22 cellular contexts compared by ENCODE assay signal in the genomic region with DNA sequence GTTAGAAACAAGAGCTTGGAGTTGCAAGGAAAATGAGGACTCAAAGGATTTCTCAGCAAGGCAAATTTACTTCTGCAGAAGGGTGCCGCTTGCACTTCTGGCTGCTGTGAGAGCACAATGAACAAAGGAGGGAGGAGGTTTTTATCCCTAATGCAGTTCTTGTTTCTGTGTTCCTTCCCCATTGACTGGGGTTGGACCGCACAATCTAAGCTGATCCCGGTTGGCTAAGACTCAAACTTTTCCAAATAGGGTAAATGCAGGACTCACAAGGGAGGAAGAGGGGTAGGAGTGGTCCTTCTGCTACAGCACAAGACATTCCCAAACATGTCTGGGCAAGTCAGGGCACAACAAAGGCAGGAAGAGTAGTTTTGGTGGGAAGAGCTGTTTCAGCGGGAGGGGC.
"Had no signal": no experiment of that assay in that cellular context is flagged by ENCODE, and none has a peak within 500 bp of the region (broad histone marks: within the 10 kb centered on the region; RNA-seq: fewer than 3 reads in every experiment).

No MANE protein-coding gene starts in this region.

- H3K4me1 Mint-ChIP-seq: activated B cell treated with CpG ODN at 0.5 μM for 24 hours; activated naive CD4-positive, alpha-beta T cell treated with anti-CD3 and anti-CD28 coated beads, Interleukin-2, amount 10 ng/mL, durations not matched to agents 7 days and 5 days; activated naive CD8-positive, alpha-beta T cell treated with anti-CD3 and anti-CD28 coated beads, Interleukin-2, amount 50 U/mL, for 24 hours; memory B cell; naive B cell; stimulated activated memory B cell treated with anti-CD40 and anti-IgM and Interleukin-4, amounts not matched to agents 10 μg/mL and 1 μg/mL and 100 μg/mL, for 72 hours had no signal

- H3K27ac Mint-ChIP-seq: activated B cell treated with CpG ODN at 0.5 μM for 24 hours; activated CD8-positive, alpha-beta T cell treated with anti-CD3 and anti-CD28 coated beads for 36 hours; activated naive CD4-positive, alpha-beta T cell treated with anti-CD3 and anti-CD28 coated beads, Interleukin-2, amount 10 ng/mL, durations not matched to agents 7 days and 5 days; activated naive CD8-positive, alpha-beta T cell treated with anti-CD3 and anti-CD28 coated beads, Interleukin-2, amount 50 U/mL, for 24 hours; immature natural killer cell; memory B cell; naive B cell; stimulated activated memory B cell treated with anti-CD40 and anti-IgM and Interleukin-4, amounts not matched to agents 10 μg/mL and 1 μg/mL and 100 μg/mL, for 72 hours had no signal

- H3K4me3 Mint-ChIP-seq: activated B cell treated with CpG ODN at 0.5 μM for 24 hours; activated CD8-positive, alpha-beta T cell treated with anti-CD3 and anti-CD28 coated beads for 36 hours; activated naive CD4-positive, alpha-beta T cell treated with anti-CD3 and anti-CD28 coated beads, Interleukin-2, amount 10 ng/mL, durations not matched to agents 7 days and 5 days; activated naive CD8-positive, alpha-beta T cell treated with anti-CD3 and anti-CD28 coated beads, Interleukin-2, amount 50 U/mL, for 24 hours; activated T-cell treated with anti-CD3 and anti-CD28 coated beads, Interleukin-2, amount 50 U/mL, for 4 hours; immature natural killer cell; memory B cell; naive B cell; stimulated activated memory B cell treated with anti-CD40 and anti-IgM and Interleukin-4, amounts not matched to agents 10 μg/mL and 1 μg/mL and 100 μg/mL, for 72 hours had no signal

- H3K4me1 ChIP-seq: heart left ventricle, sigmoid colon, spleen had no signal

- H3K36me3 Mint-ChIP-seq: activated naive CD4-positive, alpha-beta T cell treated with anti-CD3 and anti-CD28 coated beads, Interleukin-2, amount 10 ng/mL, durations not matched to agents 7 days and 5 days had no signal

- H3K27me3 Mint-ChIP-seq: activated B cell treated with CpG ODN at 0.5 μM for 24 hours; activated naive CD4-positive, alpha-beta T cell treated with anti-CD3 and anti-CD28 coated beads, Interleukin-2, amount 10 ng/mL, durations not matched to agents 7 days and 5 days had no signal

- H3K27me3 ChIP-seq: brain microvascular endothelial cell, neutrophil, sigmoid colon had no signal

- H3K27ac ChIP-seq: brain microvascular endothelial cell, heart left ventricle, neutrophil, sigmoid colon, spleen had no signal

- DNase-seq: activated B cell treated with CpG ODN at 0.5 μM for 24 hours; activated CD4-positive, alpha-beta T cell treated with anti-CD3 and anti-CD28 coated beads for 48 hours; activated CD8-positive, alpha-beta T cell treated with anti-CD3 and anti-CD28 coated beads for 36 hours; activated effector memory CD4-positive, alpha-beta T cell treated with Interleukin-2 at 50 U/mL for 16 hours; activated naive CD4-positive, alpha-beta T cell treated with anti-CD3 and anti-CD28 coated beads, Interleukin-2, amount 10 ng/mL, durations not matched to agents 7 days and 5 days; activated naive CD8-positive, alpha-beta T cell treated with anti-CD3 and anti-CD28 coated beads, Interleukin-2, amount 50 U/mL, for 24 hours; activated T-cell treated with anti-CD3 and anti-CD28 coated beads, Interleukin-2, amount 50 U/mL, for 4 hours; anterior cingulate cortex; brain microvascular endothelial cell; central memory CD4-positive, alpha-beta T cell; erythroblast; heart left ventricle; immature natural killer cell; left ventricle myocardium superior; mucosa of descending colon; naive B cell; sigmoid colon; spleen; stimulated activated CD4-positive, alpha-beta T cell treated with anti-CD3 and anti-CD28 coated beads, Interleukin-4, amount 100 ng/mL, for 4 hours had no signal

- H3K9me3 ChIP-seq: neutrophil had no signal

- H3K4me3 ChIP-seq: heart left ventricle, mucosa of descending colon, sigmoid colon, spleen had no signal

- H3K36me3 ChIP-seq: brain microvascular endothelial cell, heart left ventricle, neutrophil, sigmoid colon, spleen had no signal

- ATAC-seq: activated CD8-positive, alpha-beta T cell treated with anti-CD3 and anti-CD28 coated beads for 36 hours; activated naive CD8-positive, alpha-beta T cell treated with anti-CD3 and anti-CD28 coated beads, Interleukin-2, amount 50 U/mL, for 24 hours; activated T-cell treated with anti-CD3 and anti-CD28 coated beads, Interleukin-2, amount 50 U/mL, for 4 hours; heart left ventricle; left ventricle myocardium superior; mucosa of descending colon; stimulated activated memory B cell treated with anti-CD40 and anti-IgM and Interleukin-4, amounts not matched to agents 10 μg/mL and 1 μg/mL and 100 μg/mL, for 72 hours had no signal
